In genomic region chrX:40316502-40316901, GRCh38 we compare ENCODE assay signal across 22 cellular contexts.
"Had no signal": no experiment of that assay in that cellular context is flagged by ENCODE, and none has a peak within 500 bp of the region (broad histone marks: within the 10 kb centered on the region; RNA-seq: fewer than 3 reads in every experiment).

No MANE protein-coding gene starts in this region.

- H3K4me3 ChIP-seq: colonic mucosa, esophagus muscularis mucosa, gastroesophageal sphincter, heart left ventricle, hepatocyte, left lung, lower lobe of right lung had no signal

- FAIRE-seq: endothelial cell of umbilical vein, frontal cortex, keratinocyte had no signal

- H3K27ac ChIP-seq: colonic mucosa, esophagus muscularis mucosa, foreskin keratinocyte, gastroesophageal sphincter, heart left ventricle, hepatocyte, left lung, lower lobe of right lung had no signal

- H3K79me2 ChIP-seq: hepatocyte had no signal

- H3K4me1 Mint-ChIP-seq: immature natural killer cell had no signal

- H3K9me3 ChIP-seq: colonic mucosa, gastroesophageal sphincter, left lung, lower lobe of right lung had no signal

- ATAC-seq: effector memory CD8-positive, alpha-beta T cell; foreskin keratinocyte; gastroesophageal sphincter; heart left ventricle; left cardiac atrium; left lung; left ventricle myocardium superior; lower lobe of right lung; naive thymus-derived CD4-positive, alpha-beta T cell had no signal

- H3K4me3 Mint-ChIP-seq: dendritic cell treated with granulocyte-macrophage colony-stimulating factor and Interleukin-4, amounts not matched to agents 40 ng/mL and 50 ng/mL, for 4 days; effector memory CD8-positive, alpha-beta T cell; immature natural killer cell; naive thymus-derived CD4-positive, alpha-beta T cell had no signal

- H3K4me1 ChIP-seq: colonic mucosa, esophagus muscularis mucosa, foreskin keratinocyte, gastroesophageal sphincter, heart left ventricle, left lung, lower lobe of right lung had no signal

- H3K27me3 Mint-ChIP-seq: naive thymus-derived CD4-positive, alpha-beta T cell had no signal

- H3K27me3 ChIP-seq: colonic mucosa, esophagus muscularis mucosa, foreskin keratinocyte, gastroesophageal sphincter, hepatocyte, left lung had no signal

- DNase-seq: colonic mucosa; cortex of kidney; effector CD8-positive, alpha-beta T cell; effector memory CD8-positive, alpha-beta T cell; foreskin keratinocyte; heart left ventricle; hypothalamus; immature natural killer cell; left cardiac atrium; left lung; left ventricle myocardium superior; lower lobe of right lung; mesenchymal stem cell; midbrain; naive thymus-derived CD4-positive, alpha-beta T cell had no signal

- H3K27ac Mint-ChIP-seq: dendritic cell treated with granulocyte-macrophage colony-stimulating factor and Interleukin-4, amounts not matched to agents 40 ng/mL and 50 ng/mL, for 4 days; effector memory CD8-positive, alpha-beta T cell; immature natural killer cell; naive thymus-derived CD4-positive, alpha-beta T cell had no signal

- H3K4me2 ChIP-seq: hepatocyte had no signal

- H3K36me3 ChIP-seq: colonic mucosa, esophagus muscularis mucosa, gastroesophageal sphincter, heart left ventricle, left lung, lower lobe of right lung had no signal

- H2AFZ ChIP-seq: hepatocyte had no signal

- H3K36me3 Mint-ChIP-seq: immature natural killer cell had no signal
